In the genomic region with DNA sequence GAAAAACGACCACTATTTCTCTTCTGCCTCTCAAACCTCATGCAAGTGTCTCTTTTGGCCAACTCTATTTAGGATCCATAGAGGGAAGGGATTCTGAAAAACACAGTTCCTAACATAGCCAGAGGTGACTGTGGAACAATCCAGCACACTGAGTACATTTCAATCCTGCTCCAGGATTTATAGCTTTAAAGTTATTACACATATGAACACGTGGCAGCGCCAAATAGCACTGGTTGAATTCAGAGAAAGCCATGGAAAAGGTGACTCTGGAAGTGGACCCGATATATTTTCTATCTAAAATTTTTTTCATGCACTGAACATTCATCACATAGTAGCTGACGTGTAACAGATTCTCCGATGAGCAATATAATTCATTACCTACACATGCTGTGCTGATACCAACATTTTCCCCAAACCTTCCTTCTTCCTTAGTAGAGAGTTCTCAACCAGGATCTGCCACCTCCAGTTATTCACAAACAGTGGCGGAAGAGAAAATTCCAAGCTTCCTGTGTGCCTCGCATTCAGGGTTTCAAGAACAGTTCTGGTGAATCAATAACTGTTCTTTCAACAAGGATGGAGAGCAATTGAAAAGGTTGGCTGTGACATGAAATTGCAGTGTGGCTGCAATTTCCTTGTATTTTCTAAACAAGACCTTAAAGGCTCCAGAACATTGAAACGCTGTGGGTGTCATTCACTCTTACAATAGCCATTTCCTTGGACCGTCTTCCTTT, we compare ENCODE assay signal across 25 cellular contexts. TPM values are rescaled to one million over a fixed set of nuclear protein-coding genes. Genes with fewer than 3 reads are reported as not detected.
DNase-seq lines count a peak whose midpoint lies in the region; ATAC-seq, FAIRE-seq and TF ChIP-seq lines count a peak whose summit lies in the region.
"Had no signal": no experiment of that assay in that cellular context is flagged by ENCODE, and none has a peak within 500 bp of the region (broad histone marks: within the 10 kb centered on the region; RNA-seq: fewer than 3 reads in every experiment).

No MANE protein-coding gene starts in this region.

- no peak overlapping the region for H3K4me3 Mint-ChIP-seq in activated T-cell treated with anti-CD3 and anti-CD28 coated beads, Interleukin-2, amount 50 U/mL, for 24 hours
- H3K4me3 Mint-ChIP-seq: CD4-positive, alpha-beta T cell had no signal

- TF ChIP-seq CTCF in foreskin keratinocyte (conservative IDR thresholded peaks at IDR 0.05) (peak; percentile 30), right lobe of liver (IDR thresholded peaks at IDR 0.05) (no peak)

- H3K9me3 Mint-ChIP-seq in activated T-cell treated with anti-CD3 and anti-CD28 coated beads, Interleukin-2, amount 50 U/mL, for 24 hours = no peaks in the 10 kb centered on the region
- H3K9me3 Mint-ChIP-seq: CD4-positive, alpha-beta T cell had no signal

- no peak overlapping the region for H3K27ac ChIP-seq in foreskin keratinocyte
- peak overlapping the region in 2 of 3 donors; percentile 53 to 55 for H3K27ac ChIP-seq in right lobe of liver

- 53% methylated on average over 9 of the region's 10 CpGs for WGBS in right lobe of liver (ENCODE audit: insufficient coverage, low coverage, low lambda C conversion rate, missing lambda C conversion rate)

- H3K36me3 Mint-ChIP-seq in activated T-cell treated with anti-CD3 and anti-CD28 coated beads, Interleukin-2, amount 50 U/mL, for 24 hours (ENCODE audit: low read depth) = no peaks in the 10 kb centered on the region

- H3K4me1 ChIP-seq in foreskin keratinocyte (no peaks in the 10 kb centered on the region), right lobe of liver (peaks cover 0 to 30% (median 5%) of the 10 kb centered on the region in 4 donors)
- H3K4me1 ChIP-seq: Caco-2 had no signal

- H3K36me3 ChIP-seq in right lobe of liver = no peaks in the 10 kb centered on the region

- peaks cover 7% of the 10 kb centered on the region for H3K27me3 Mint-ChIP-seq in activated T-cell treated with anti-CD3 and anti-CD28 coated beads, Interleukin-2, amount 50 U/mL, for 24 hours
- H3K27me3 Mint-ChIP-seq: CD4-positive, alpha-beta T cell had no signal

- H3K9me3 ChIP-seq in right lobe of liver = no peaks in the 10 kb centered on the region
- H3K9me3 ChIP-seq: Caco-2 had no signal

- no peaks in the 10 kb centered on the region for H3K4me1 Mint-ChIP-seq in activated T-cell treated with anti-CD3 and anti-CD28 coated beads, Interleukin-2, amount 50 U/mL, for 24 hours (ENCODE audit: low read depth)

- no peak overlapping the region for H3K27ac Mint-ChIP-seq in activated T-cell treated with anti-CD3 and anti-CD28 coated beads, Interleukin-2, amount 50 U/mL, for 24 hours
- H3K27ac Mint-ChIP-seq: CD4-positive, alpha-beta T cell had no signal

- FAIRE-seq in GM12892 (lab: Jason Lieb, UNC) = peak; percentile 14
- FAIRE-seq: A204.1, GM18507 had no signal

- DNase-seq in GM12892 (ENCODE audit: insufficient read length) (no peak), NCI-H69 (lab: John Stamatoyannopoulos, UW) (peak; percentile 25), foreskin keratinocyte (no peak), right lobe of liver (no peak), OCI-M1 (lab: John Stamatoyannopoulos, UW) (no peak), medulla oblongata (ENCODE audit: extremely low spot score) (no peak)
- no peak for DNase-seq in activated T-cell treated with anti-CD3 and anti-CD28 coated beads, Interleukin-2, amount 50 U/mL, for 24 hours
- DNase-seq: Caco-2; CD4-positive, alpha-beta T cell; DMS153; GDM1; GOT3; KG1; NCI-H1048; NCI-H1436; NCI-H2029; NCI-H2171; NCI-H526; Right ventricle myocardium superior had no signal

- H3K27me3 ChIP-seq in foreskin keratinocyte (peaks cover 12% of the 10 kb centered on the region), right lobe of liver (no peaks in the 10 kb centered on the region)

- TF ChIP-seq POLR2A in GM12892 (IDR thresholded peaks at IDR 0.05; ENCODE audit: low read depth, low read length) = no peak
- no peak for TF ChIP-seq POLR2A in right lobe of liver (IDR thresholded peaks at IDR 0.05)

- H3K4me3 ChIP-seq in right lobe of liver = no peak overlapping the region

- ATAC-seq in foreskin keratinocyte (no peak), right lobe of liver (peak; percentile 32 to 67 (median 48))
- no peak for ATAC-seq in activated CD4-positive, CD25-positive, alpha-beta regulatory T cell treated with anti-CD3 and anti-CD28 coated beads, Interleukin-2, amount 50 U/mL, for 24 hours

- intact Hi-C loops in right lobe of liver (cut with DNase I) = loop anchor here in 1 of 2 donors (10.0 kb wide), 1 partner anchor 149 kb away; no protein-coding TSS in a partner anchor

RNA-seq across cellular contexts. Expression of a gene that starts 25.7 kb away (rescaled TPM):
- not detected for polyA plus RNA-seq in GM12892 (2012; ENCODE audit: missing spikeins)
- total RNA-seq in foreskin keratinocyte = not detected in 2 replicates
- not detected in 2 replicates for polyA plus RNA-seq in foreskin keratinocyte
- 1,000 to 10,000 TPM; 1,281 to 4,774 (median 2,625) TPM for total RNA-seq in right lobe of liver
- total RNA-seq: CD4-positive, alpha-beta T cell; Daoy; MCF 10A; Right ventricle myocardium superior had no signal
- polyA plus RNA-seq: BJ had no signal

Comparison
In these comparisons a context has a peak if more than half of its experiments do, and no peak if none do; other contexts are left out.
1. ATAC-seq: peak in right lobe of liver (4 of 4); none in foreskin keratinocyte (single experiment) and activated CD4-positive, CD25-positive, alpha-beta regulatory T cell treated with anti-CD3 and anti-CD28 coated beads, Interleukin-2, amount 50 U/mL, for 24 hours (0 of 2).
2. RNA of a gene that starts 25.7 kb away (total RNA-seq): 1,281 to 4,774 TPM in right lobe of liver; not detected in foreskin keratinocyte; every median in the first group is over 1,000 times any median in the second.